Comparison of ENCODE assay signal across 1 cellular context in genomic region chr1:163203561-163203960, GRCh38.
TF ChIP-seq lines count a peak whose summit lies in the region.

No MANE protein-coding gene starts in this region.

TF ChIP-seq in GM23338, 12 proteins besides CTCF, POLR2A, EP300 and RAD21 (continued from another document):
- TF ChIP-seq REST (IDR thresholded peaks at IDR 0.05; ENCODE audit: unreplicated experiment): no peak
- TF ChIP-seq ETS1 (IDR thresholded peaks at IDR 0.05): no peak
- no peak for TF ChIP-seq ZNF331 (CRISPR knock-in tag; IDR thresholded peaks at IDR 0.05; ENCODE audit: low read depth)
- no peak for TF ChIP-seq ZNF462 (CRISPR knock-in tag; IDR thresholded peaks at IDR 0.05)
- no peak for TF ChIP-seq POLR2AphosphoS5 (IDR thresholded peaks at IDR 0.05; ENCODE audit: low read depth)
- TF ChIP-seq JUNB (IDR thresholded peaks at IDR 0.05; ENCODE audit: unreplicated experiment): no peak
- TF ChIP-seq EZH2phosphoT487 (IDR thresholded peaks at IDR 0.05; ENCODE audit: unreplicated experiment): no peak
- no peak for TF ChIP-seq ZNF114 (CRISPR knock-in tag; IDR thresholded peaks at IDR 0.05)
- TF ChIP-seq CREB1 (CRISPR knock-in tag; IDR thresholded peaks at IDR 0.05; ENCODE audit: low read depth): no peak
- no peak for TF ChIP-seq EZH2 (IDR thresholded peaks at IDR 0.05; ENCODE audit: low read depth, unreplicated experiment)
- no peak for TF ChIP-seq NANOG (IDR thresholded peaks at IDR 0.05; ENCODE audit: borderline replicate concordance)
